Comparison of ENCODE assay signal across 9 cellular contexts in the genomic region with DNA sequence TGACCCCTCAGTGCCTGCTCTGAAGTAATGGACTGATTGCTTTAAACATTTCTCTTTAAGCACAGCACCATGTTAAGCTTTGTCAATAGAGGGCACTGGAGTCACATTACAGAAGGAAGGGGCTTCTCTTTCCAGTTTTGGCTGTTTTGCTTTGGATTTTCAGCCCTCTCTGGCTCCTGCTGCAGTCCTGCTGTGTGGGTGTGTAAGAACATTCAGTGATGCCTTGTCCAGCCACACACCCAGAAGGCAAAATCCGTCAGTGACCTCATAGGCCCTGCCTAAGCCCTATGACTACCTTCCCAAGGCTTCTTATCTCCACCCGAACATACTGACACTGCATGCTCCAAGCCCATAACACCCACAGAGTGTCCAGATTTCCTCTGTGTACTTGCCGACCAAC.
DNase-seq lines count a peak whose midpoint lies in the region; ATAC-seq and TF ChIP-seq lines count a peak whose summit lies in the region.
"Had no signal": no experiment of that assay in that cellular context is flagged by ENCODE, and none has a peak within 500 bp of the region (broad histone marks: within the 10 kb centered on the region; RNA-seq: fewer than 3 reads in every experiment).

No MANE protein-coding gene starts in this region.

- TF ChIP-seq CTCF in A673 (conservative IDR thresholded peaks at IDR 0.05; ENCODE audit: low read depth, low read length) (peak; percentile 77), gastroesophageal sphincter (IDR thresholded peaks at IDR 0.05) (peak in 2 of 4 experiments; percentile 20 to 59)

- ATAC-seq in GM18505 (IDR thresholded peaks at IDR 0.05; ENCODE audit: unreplicated experiment) (peak; percentile 78), gastroesophageal sphincter (peak; percentile 39)
- ATAC-seq in stimulated activated naive CD8-positive, alpha-beta T cell treated with anti-CD3 and anti-CD28 coated beads, Interleukin-15, amount 100 ng/mL, for 72 hours = no peak

- no peaks in the 10 kb centered on the region for H3K27me3 ChIP-seq in A673 (replicated peaks; ENCODE audit: insufficient read depth, low read depth, low read length, poor library complexity)
- no peaks in the 10 kb centered on the region for H3K27me3 ChIP-seq in HUES48 (ENCODE audit: control insufficient read depth, insufficient read depth, low read length)
- H3K27me3 ChIP-seq in gastroesophageal sphincter = no peaks in the 10 kb centered on the region
- H3K27me3 ChIP-seq: thyroid gland had no signal

- H3K9me3 ChIP-seq in A673 (ENCODE audit: low read depth, low read length, poor library complexity, severe bottlenecking) (no peaks in the 10 kb centered on the region), HUES48 (ENCODE audit: control insufficient read depth, insufficient read depth, low read length) (no peaks in the 10 kb centered on the region), gastroesophageal sphincter (no peaks in the 10 kb centered on the region)
- H3K9me3 ChIP-seq: thyroid gland had no signal

- no peak overlapping the region for H3K27ac Mint-ChIP-seq in stimulated activated naive CD8-positive, alpha-beta T cell treated with anti-CD3 and anti-CD28 coated beads, Interleukin-15, amount 100 ng/mL, for 72 hours
- H3K27ac Mint-ChIP-seq in activated CD4-positive, alpha-beta T cell treated with anti-CD3 and anti-CD28 coated beads, Interleukin-2, amount 10 ng/mL, durations not matched to agents 7 days and 5 days = no peak overlapping the region

- intact Hi-C loops in A673 (cut with micrococcal nuclease; ENCODE audit: unreplicated experiment) = loop anchor here (2.0 to 10.0 kb wide), 7 partner anchors 210 to 1806 kb away; no protein-coding TSS in a partner anchor

- TF ChIP-seq EP300 in gastroesophageal sphincter (IDR thresholded peaks at IDR 0.05) = no peak

- TF ChIP-seq POLR2A in GM18505 (IDR thresholded peaks at IDR 0.05; ENCODE audit: borderline replicate concordance, extremely low read depth, insufficient read depth, insufficient read length) (no peak), gastroesophageal sphincter (IDR thresholded peaks at IDR 0.05) (no peak)

- CTCF ChIA-PET in A673 (lab: Charles Lee) = interaction anchor here (1.5 to 1.8 kb wide), 2 partner anchors 306 to 876 kb away, joined by 4 to 5 read pairs; no protein-coding TSS in a partner anchor
- CTCF ChIA-PET in activated CD4-positive, alpha-beta T cell treated with anti-CD3 and anti-CD28 coated beads, Interleukin-2, amount 10 ng/mL, durations not matched to agents 7 days and 5 days (lab: Charles Lee) = no interaction called here

- no peak overlapping the region for H3K4me3 Mint-ChIP-seq in stimulated activated naive CD8-positive, alpha-beta T cell treated with anti-CD3 and anti-CD28 coated beads, Interleukin-15, amount 100 ng/mL, for 72 hours
- H3K4me3 Mint-ChIP-seq in activated CD4-positive, alpha-beta T cell treated with anti-CD3 and anti-CD28 coated beads, Interleukin-2, amount 10 ng/mL, durations not matched to agents 7 days and 5 days = no peak overlapping the region

- no peaks in the 10 kb centered on the region for H3K36me3 Mint-ChIP-seq in activated CD4-positive, alpha-beta T cell treated with anti-CD3 and anti-CD28 coated beads, Interleukin-2, amount 10 ng/mL, durations not matched to agents 7 days and 5 days (ENCODE audit: low read depth)

- 22% methylated on average over 3 of the region's 3 CpGs; no CpG with 5 or more reads in 1 of the 2 donors for WGBS in gastroesophageal sphincter (ENCODE audit: low coverage in 1 of 2), 2 donors

- peaks cover 0 to 8% of the 10 kb centered on the region in 2 donors for H3K9me3 Mint-ChIP-seq in stimulated activated naive CD8-positive, alpha-beta T cell treated with anti-CD3 and anti-CD28 coated beads, Interleukin-15, amount 100 ng/mL, for 72 hours
- no peaks in the 10 kb centered on the region for H3K9me3 Mint-ChIP-seq in activated CD4-positive, alpha-beta T cell treated with anti-CD3 and anti-CD28 coated beads, Interleukin-2, amount 10 ng/mL, durations not matched to agents 7 days and 5 days

- H3K9ac ChIP-seq in HUES48 (ENCODE audit: low read depth, low read length) = no peak overlapping the region

- POLR2A ChIA-PET in A673 (lab: Charles Lee; ENCODE audit: low non-redundant PET) = no interaction called here
- POLR2A ChIA-PET in activated CD4-positive, alpha-beta T cell treated with anti-CD3 and anti-CD28 coated beads, Interleukin-2, amount 10 ng/mL, durations not matched to agents 7 days and 5 days (lab: Charles Lee) = no interaction called here

- no peaks in the 10 kb centered on the region for H3K4me1 Mint-ChIP-seq in stimulated activated naive CD8-positive, alpha-beta T cell treated with anti-CD3 and anti-CD28 coated beads, Interleukin-15, amount 100 ng/mL, for 72 hours
- H3K4me1 Mint-ChIP-seq in activated CD4-positive, alpha-beta T cell treated with anti-CD3 and anti-CD28 coated beads, Interleukin-2, amount 10 ng/mL, durations not matched to agents 7 days and 5 days = no peaks in the 10 kb centered on the region

- H3K4me1 ChIP-seq in A673 (ENCODE audit: insufficient read depth, low read length, poor library complexity, severe bottlenecking) (peaks cover 15% of the 10 kb centered on the region), HUES48 (ENCODE audit: control insufficient read depth, insufficient read depth, low read length) (peaks cover 9% of the 10 kb centered on the region; the same call in 1 of the 2 replicates), gastroesophageal sphincter (no peaks in the 10 kb centered on the region)
- H3K4me1 ChIP-seq: thyroid gland had no signal

- H3K27me3 Mint-ChIP-seq in stimulated activated naive CD8-positive, alpha-beta T cell treated with anti-CD3 and anti-CD28 coated beads, Interleukin-15, amount 100 ng/mL, for 72 hours = no peaks in the 10 kb centered on the region
- H3K27me3 Mint-ChIP-seq in activated CD4-positive, alpha-beta T cell treated with anti-CD3 and anti-CD28 coated beads, Interleukin-2, amount 10 ng/mL, durations not matched to agents 7 days and 5 days = no peaks in the 10 kb centered on the region

- H3K4me3 ChIP-seq in A673 (ENCODE audit: low read depth, low read length, poor library complexity, severe bottlenecking) (no peak overlapping the region), HUES48 (ENCODE audit: low read depth, low read length) (no peak overlapping the region), gastroesophageal sphincter (no peak overlapping the region)
- H3K4me3 ChIP-seq: thyroid gland had no signal

- no TSS peak for BruUV-seq in A673 (replicated peaks; lab: Mats Ljungman, UMichigan)

- H3K27ac ChIP-seq in A673 (ENCODE audit: low read depth, low read length, poor library complexity, severe bottlenecking) = no peak overlapping the region
- peak overlapping the region; percentile 24 for H3K27ac ChIP-seq in HUES48 (ENCODE audit: low read depth, low read length)
- H3K27ac ChIP-seq in gastroesophageal sphincter = no peak overlapping the region
- H3K27ac ChIP-seq: thyroid gland had no signal

- peak; percentile 85 for DNase-seq in A673 (ENCODE audit: low spot score)
- peak; percentile 29 for DNase-seq in SHP77 treated with DMSO at 0.1 percent for 48 hours (lab: John Stamatoyannopoulos, UW)
- DNase-seq in retina = peak; percentile 42
- DNase-seq in stimulated activated naive CD8-positive, alpha-beta T cell treated with anti-CD3 and anti-CD28 coated beads, Interleukin-15, amount 100 ng/mL, for 72 hours = no peak
- DNase-seq in activated CD4-positive, alpha-beta T cell treated with anti-CD3 and anti-CD28 coated beads, Interleukin-2, amount 10 ng/mL, durations not matched to agents 7 days and 5 days = no peak

- no peaks in the 10 kb centered on the region for H3K36me3 ChIP-seq in A673 (ENCODE audit: insufficient read depth, low read length, poor library complexity, severe bottlenecking)
- H3K36me3 ChIP-seq in HUES48 (ENCODE audit: control insufficient read depth, insufficient read depth, low read length) = no peaks in the 10 kb centered on the region
- H3K36me3 ChIP-seq in gastroesophageal sphincter = no peaks in the 10 kb centered on the region
- H3K36me3 ChIP-seq: thyroid gland had no signal

Comparison
In these comparisons a context has a peak if more than half of its experiments do, and no peak if none do; other contexts are left out.
1. DNase-seq: peak in A673 (single experiment), SHP77 treated with DMSO at 0.1 percent for 48 hours (single experiment) and retina (single experiment); none in stimulated activated naive CD8-positive, alpha-beta T cell treated with anti-CD3 and anti-CD28 coated beads, Interleukin-15, amount 100 ng/mL, for 72 hours (0 of 2) and activated CD4-positive, alpha-beta T cell treated with anti-CD3 and anti-CD28 coated beads, Interleukin-2, amount 10 ng/mL, durations not matched to agents 7 days and 5 days (single experiment).